ENCODE assay signal across 1 cellular context in genomic region chrX:13569479-13570244, GRCh38.
TF ChIP-seq lines count a peak whose summit lies in the region.

TSS of gene EGFL6 (plus strand) at chrX:13569601. CDS start at chrX:13569862, 261 bp downstream.

TF ChIP-seq in H1, 55 proteins besides CTCF, POLR2A, EP300 and RAD21 (continued from another document):
- TF ChIP-seq KDM4A (IDR thresholded peaks at IDR 0.05; ENCODE audit: low read depth, low read length, severe bottlenecking): peak; percentile 74
- peak; percentile 34 for TF ChIP-seq ASH2L (IDR thresholded peaks at IDR 0.05; ENCODE audit: low read length)
- TF ChIP-seq MAX (IDR thresholded peaks at IDR 0.05): peak; percentile 20; the same call in 1 of the 2 replicates
- TF ChIP-seq E2F6 (IDR thresholded peaks at IDR 0.05): peak; percentile 19; the same call in 1 of the 2 replicates
- TF ChIP-seq CHD1 (IDR thresholded peaks at IDR 0.05; ENCODE audit: low read depth, low read length): no peak
- TF ChIP-seq EZH2 (IDR thresholded peaks at IDR 0.05; ENCODE audit: low read depth, low read length, severe bottlenecking): peak; percentile 48
- TF ChIP-seq KDM5A (IDR thresholded peaks at IDR 0.05; ENCODE audit: low read length): no peak
- TF ChIP-seq EGR1 (IDR thresholded peaks at IDR 0.05; ENCODE audit: borderline replicate concordance, low read depth, low read length): no peak
